Comparison of ENCODE assay signal across 24 cellular contexts in the genomic region with DNA sequence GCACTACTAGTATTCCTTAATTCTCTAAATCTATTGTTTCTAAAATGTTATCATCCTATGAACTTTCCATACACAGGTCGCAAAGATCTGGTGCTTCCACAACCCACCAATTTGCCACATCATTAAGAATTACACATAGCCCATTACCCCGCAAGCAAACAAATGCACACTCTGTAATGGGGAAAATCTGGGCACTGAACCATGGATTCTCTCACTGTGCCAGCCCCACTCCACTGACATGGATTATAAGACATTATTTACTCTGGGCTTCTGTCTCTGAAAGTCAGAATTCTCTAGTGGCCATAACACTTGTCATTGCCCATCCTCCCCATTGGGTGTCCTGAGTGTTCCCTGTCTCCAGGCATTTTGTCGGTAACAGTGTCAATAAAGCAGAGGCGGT.
"Had no signal": no experiment of that assay in that cellular context is flagged by ENCODE, and none has a peak within 500 bp of the region (broad histone marks: within the 10 kb centered on the region; RNA-seq: fewer than 3 reads in every experiment).

No MANE protein-coding gene starts in this region.

- H3K27ac Mint-ChIP-seq: activated B cell treated with CpG ODN at 0.5 μM for 24 hours; activated naive CD4-positive, alpha-beta T cell treated with anti-CD3 and anti-CD28 coated beads for 36 hours; activated naive CD8-positive, alpha-beta T cell treated with anti-CD3 and anti-CD28 coated beads for 36 hours; activated T-helper 1 cell treated with anti-CD3 and anti-CD28 coated beads, Interleukin-12 subunit alpha, Interleukin-12 subunit beta, Interleukin-2, Interleukin-4 antibody, amounts not matched to agents 30 ng/mL and 10 ng/mL and 1 ng/mL, durations not matched to agents 14 hours and 24 hours and 36 hours; brain; natural killer cell; neural progenitor cell; stimulated activated naive B cell treated with anti-CD40 and anti-IgM and Interleukin-4, amounts not matched to agents 10 μg/mL and 1 μg/mL and 100 μg/mL, for 72 hours had no signal

- H3K36me3 Mint-ChIP-seq: activated naive CD8-positive, alpha-beta T cell treated with anti-CD3 and anti-CD28 coated beads for 36 hours; brain; natural killer cell; neural progenitor cell; stimulated activated naive B cell treated with anti-CD40 and anti-IgM and Interleukin-4, amounts not matched to agents 10 μg/mL and 1 μg/mL and 100 μg/mL, for 72 hours had no signal

- H3K4me1 Mint-ChIP-seq: activated B cell treated with CpG ODN at 0.5 μM for 24 hours; activated naive CD8-positive, alpha-beta T cell treated with anti-CD3 and anti-CD28 coated beads for 36 hours; natural killer cell; neural progenitor cell; stimulated activated naive B cell treated with anti-CD40 and anti-IgM and Interleukin-4, amounts not matched to agents 10 μg/mL and 1 μg/mL and 100 μg/mL, for 72 hours had no signal

- ATAC-seq: left lung; lower lobe of right lung; natural killer cell; stimulated activated naive B cell treated with anti-CD40 and anti-IgM and Interleukin-4, amounts not matched to agents 10 μg/mL and 1 μg/mL and 100 μg/mL, for 72 hours had no signal

- H3K4me3 Mint-ChIP-seq: activated B cell treated with CpG ODN at 0.5 μM for 24 hours; activated naive CD4-positive, alpha-beta T cell treated with anti-CD3 and anti-CD28 coated beads for 36 hours; activated naive CD8-positive, alpha-beta T cell treated with anti-CD3 and anti-CD28 coated beads for 36 hours; activated T-helper 1 cell treated with anti-CD3 and anti-CD28 coated beads, Interleukin-12 subunit alpha, Interleukin-12 subunit beta, Interleukin-2, Interleukin-4 antibody, amounts not matched to agents 30 ng/mL and 10 ng/mL and 1 ng/mL, durations not matched to agents 14 hours and 24 hours and 36 hours; brain; natural killer cell; neural progenitor cell; stimulated activated naive B cell treated with anti-CD40 and anti-IgM and Interleukin-4, amounts not matched to agents 10 μg/mL and 1 μg/mL and 100 μg/mL, for 72 hours had no signal

- H3K9me3 Mint-ChIP-seq: activated B cell treated with CpG ODN at 0.5 μM for 24 hours; activated naive CD4-positive, alpha-beta T cell treated with anti-CD3 and anti-CD28 coated beads for 36 hours; activated naive CD8-positive, alpha-beta T cell treated with anti-CD3 and anti-CD28 coated beads for 36 hours; activated T-helper 1 cell treated with anti-CD3 and anti-CD28 coated beads, Interleukin-12 subunit alpha, Interleukin-12 subunit beta, Interleukin-2, Interleukin-4 antibody, amounts not matched to agents 30 ng/mL and 10 ng/mL and 1 ng/mL, durations not matched to agents 14 hours and 24 hours and 36 hours; brain; natural killer cell; neural progenitor cell; stimulated activated naive B cell treated with anti-CD40 and anti-IgM and Interleukin-4, amounts not matched to agents 10 μg/mL and 1 μg/mL and 100 μg/mL, for 72 hours had no signal

- DNase-seq: activated B cell treated with CpG ODN at 0.5 μM for 24 hours; activated CD4-positive, alpha-beta T cell treated with anti-CD3 and anti-CD28 coated beads, Interleukin-2, amount 50 U/mL, for 4 hours; activated effector memory CD4-positive, alpha-beta T cell treated with anti-CD3 and anti-CD28 coated beads, Interleukin-2, amount 50 U/mL, for 16 hours; activated naive CD4-positive, alpha-beta T cell treated with anti-CD3 and anti-CD28 coated beads for 36 hours; activated naive CD8-positive, alpha-beta T cell treated with anti-CD3 and anti-CD28 coated beads for 36 hours; activated T-cell treated with anti-CD3 and anti-CD28 coated beads, Interleukin-2, amount 50 U/mL, for 1 hour; adrenal gland; cerebellar nuclear complex; colonic mucosa; effector memory CD4-positive, alpha-beta T cell; left lung; lower lobe of right lung; mesenchymal stem cell; natural killer cell; occipital lobe; stimulated activated CD4-positive, alpha-beta T cell treated with anti-CD3 and anti-CD28 coated beads, Interleukin-15, amount 100 ng/mL, for 24 hours; stimulated activated CD4-positive, alpha-beta T cell treated with anti-CD3 and anti-CD28 coated beads, Interleukin-2, amount 100 ng/mL, for 24 hours; stimulated activated naive B cell treated with anti-CD40 and anti-IgM and Interleukin-4, amounts not matched to agents 10 μg/mL and 1 μg/mL and 100 μg/mL, for 72 hours; stomach; thyroid gland; upper lobe of left lung had no signal

- H3K27me3 Mint-ChIP-seq: activated B cell treated with CpG ODN at 0.5 μM for 24 hours; activated naive CD8-positive, alpha-beta T cell treated with anti-CD3 and anti-CD28 coated beads for 36 hours; stimulated activated naive B cell treated with anti-CD40 and anti-IgM and Interleukin-4, amounts not matched to agents 10 μg/mL and 1 μg/mL and 100 μg/mL, for 72 hours had no signal
